9 cellular contexts compared by ENCODE assay signal in genomic region chr17:40344321-40345160, GRCh38. TPM values are rescaled to one million over a fixed set of nuclear protein-coding genes. Genes with fewer than 3 reads are reported as not detected.
A peak's percentile ranks its signal among the peaks of the same experiment; 100 is the strongest.
DNase-seq lines count a peak whose midpoint lies in the region; ATAC-seq, FAIRE-seq and TF ChIP-seq lines count a peak whose summit lies in the region.
"Had no signal": no experiment of that assay in that cellular context is flagged by ENCODE, and none has a peak within 500 bp of the region (broad histone marks: within the 10 kb centered on the region; RNA-seq: fewer than 3 reads in every experiment).

No MANE protein-coding gene starts in this region.

- no peaks in the 10 kb centered on the region for H4K20me1 ChIP-seq in endothelial cell of umbilical vein (replicated peaks; ENCODE audit: control insufficient read depth, extremely low read depth, insufficient read depth, low read length)

- H3K9me3 ChIP-seq in BE2C = no peaks in the 10 kb centered on the region
- H3K9me3 ChIP-seq in SJCRH30 (replicated peaks) = no peaks in the 10 kb centered on the region
- no peaks in the 10 kb centered on the region for H3K9me3 ChIP-seq in endothelial cell of umbilical vein (replicated peaks; ENCODE audit: control insufficient read depth, insufficient read depth, low read length)

- TF ChIP-seq CTCF in BE2C (IDR thresholded peaks at IDR 0.05; ENCODE audit: low read depth, low read length) = no peak
- TF ChIP-seq CTCF in endothelial cell of umbilical vein (IDR thresholded peaks at IDR 0.05; ENCODE audit: extremely low read depth in 1 of 2, insufficient read depth in 1 of 2, low read depth in 1 of 2, low read length in 2 of 2) = no peak
- no peak for TF ChIP-seq CTCF in neural crest cell (conservative IDR thresholded peaks at IDR 0.05)

- no peak for FAIRE-seq in endothelial cell of umbilical vein (lab: Jason Lieb, UNC)

- DNase-seq in BE2C = no peak
- no peak for DNase-seq in SJCRH30
- DNase-seq in endothelial cell of umbilical vein (ENCODE audit: low read depth, low spot score) = peak; percentile 43
- no peak for DNase-seq in neural crest cell (ENCODE audit: low read depth, low spot score)
- DNase-seq in NCI-H1048 (lab: John Stamatoyannopoulos, UW) = no peak
- DNase-seq in NCI-H446 (lab: John Stamatoyannopoulos, UW) = no peak
- DNase-seq in Ammon's horn (ENCODE audit: low spot score) = no peak
- DNase-seq: effector CD4-positive, alpha-beta T cell had no signal

- peaks cover 31% of the 10 kb centered on the region for H3K36me3 ChIP-seq in BE2C
- H3K36me3 ChIP-seq in SJCRH30 = peaks cover 7% of the 10 kb centered on the region
- H3K36me3 ChIP-seq in endothelial cell of umbilical vein (ENCODE audit: control insufficient read depth in 2 of 2, extremely low read depth in 1 of 2, insufficient read depth in 2 of 2, low read length in 2 of 2) = peaks cover 0 to 9% of the 10 kb centered on the region in 2 experiments

- H3K9me3 Mint-ChIP-seq in neural crest cell = no peaks in the 10 kb centered on the region

- peak overlapping the region; percentile 51 for H3K4me3 ChIP-seq in BE2C (ENCODE audit: low read depth, low read length)
- peak overlapping the region; percentile 70 for H3K4me3 ChIP-seq in SJCRH30
- peak overlapping the region in 2 of 3 experiments; percentile 69 to 85 for H3K4me3 ChIP-seq in endothelial cell of umbilical vein (replicated peaks in 1 of 3; ENCODE audit: insufficient read depth in 1 of 3, low read depth in 1 of 3, low read length in 3 of 3)

- peak overlapping the region; percentile 92 for H3K4me3 Mint-ChIP-seq in neural crest cell

- H3K27me3 ChIP-seq in BE2C (no peaks in the 10 kb centered on the region), SJCRH30 (no peaks in the 10 kb centered on the region), endothelial cell of umbilical vein (ENCODE audit: control insufficient read depth in 2 of 2, insufficient read depth in 2 of 2, low read length in 2 of 2) (no peaks in the 10 kb centered on the region)

- peak overlapping the region; percentile 62 for H3K4me2 ChIP-seq in endothelial cell of umbilical vein (ENCODE audit: insufficient read depth, low read length)

- H3K36me3 Mint-ChIP-seq in neural crest cell (ENCODE audit: low read depth) = no peaks in the 10 kb centered on the region

- peaks cover 80% of the 10 kb centered on the region for H3K4me1 Mint-ChIP-seq in neural crest cell

- H3K27ac Mint-ChIP-seq in neural crest cell (ENCODE audit: unreplicated experiment) = no peak overlapping the region

- H3K4me1 ChIP-seq in BE2C = peaks cover 71% of the 10 kb centered on the region
- peaks cover 52% of the 10 kb centered on the region for H3K4me1 ChIP-seq in SJCRH30
- peaks cover 67% of the 10 kb centered on the region for H3K4me1 ChIP-seq in endothelial cell of umbilical vein (ENCODE audit: control insufficient read depth, extremely low read depth, insufficient read depth, low read length)

- H3K27me3 Mint-ChIP-seq in neural crest cell (ENCODE audit: low read depth) = peaks cover 19% of the 10 kb centered on the region

- no peak overlapping the region for H2AFZ ChIP-seq in endothelial cell of umbilical vein (ENCODE audit: low read depth, low read length)

- H3K9ac ChIP-seq in endothelial cell of umbilical vein (replicated peaks; ENCODE audit: extremely low read depth, insufficient read depth, low read length) = peak overlapping the region; percentile 89

- H3K79me2 ChIP-seq in endothelial cell of umbilical vein (ENCODE audit: control insufficient read depth, insufficient read depth, low read length) = peaks cover 70% of the 10 kb centered on the region

- no peak for ATAC-seq in GM19455 (IDR thresholded peaks at IDR 0.05; ENCODE audit: unreplicated experiment)

- POLR2A ChIA-PET in endothelial cell of umbilical vein (lab: Charles Lee) = interaction anchor here (1.3 to 1.8 kb wide), 2 partner anchors 25 to 28 kb away, joined by 3 to 6 read pairs; no protein-coding TSS in a partner anchor

- dilution Hi-C loops in endothelial cell of umbilical vein (cut with MboI; ENCODE audit: extremely low pct_ligation_motif_present, low sequenced_read_pairs) = no loop called here

- intact Hi-C loops in endothelial cell of umbilical vein (cut with micrococcal nuclease) = loop anchor here (5.0 kb wide), 1 partner anchor 127 kb away; the partner anchor contains the start of gene WIPF2

- BruUV-seq in endothelial cell of umbilical vein (replicated peaks; lab: Mats Ljungman, UMichigan) = no TSS peak

- no peaks in the 10 kb centered on the region for H3K9me1 ChIP-seq in endothelial cell of umbilical vein (replicated peaks; ENCODE audit: control insufficient read depth, extremely low read depth, insufficient read depth, low read length)

- TF ChIP-seq POLR2A in endothelial cell of umbilical vein (IDR thresholded peaks at IDR 0.05; ENCODE audit: low read depth, low read length) = peak; percentile 35

- CTCF ChIA-PET in endothelial cell of umbilical vein (lab: Charles Lee) = interaction anchor here (0.6 to 10.6 kb wide), 12 partner anchors 10 to 189 kb away, joined by 3 to 109 read pairs (median 5); no protein-coding TSS in a partner anchor

- peak overlapping the region; percentile 92 for H3K27ac ChIP-seq in SJCRH30
- H3K27ac ChIP-seq in endothelial cell of umbilical vein (ENCODE audit: insufficient read depth, low read depth, low read length) = peak overlapping the region; percentile 77

TF ChIP-seq in endothelial cell of umbilical vein, 7 proteins besides CTCF, POLR2A, EP300 and RAD21:
- TF ChIP-seq FOS (IDR thresholded peaks at IDR 0.05; ENCODE audit: borderline replicate concordance, insufficient read depth, low read length) = no peak
- no peak for TF ChIP-seq GATA2 (IDR thresholded peaks at IDR 0.05; ENCODE audit: insufficient read depth, insufficient read length, low read depth, low read length)
- TF ChIP-seq, protein P1, sequence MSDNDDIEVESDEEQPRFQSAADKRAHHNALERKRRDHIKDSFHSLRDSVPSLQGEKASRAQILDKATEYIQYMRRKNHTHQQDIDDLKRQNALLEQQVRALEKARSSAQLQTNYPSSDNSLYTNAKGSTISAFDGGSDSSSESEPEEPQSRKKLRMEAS (IDR thresholded peaks at IDR 0.05; ENCODE audit: insufficient read depth, insufficient read length) = no peak
- TF ChIP-seq EZH2 (IDR thresholded peaks at IDR 0.05; ENCODE audit: borderline replicate concordance, low read depth, low read length, severe bottlenecking) = no peak
- TF ChIP-seq JUN (IDR thresholded peaks at IDR 0.05; ENCODE audit: borderline replicate concordance, insufficient read depth, insufficient read length, low read depth) = no peak
- TF ChIP-seq MYC (IDR thresholded peaks at IDR 0.05; ENCODE audit: low read depth, low read length) = no peak
- TF ChIP-seq POLR2AphosphoS5 (IDR thresholded peaks at IDR 0.05; ENCODE audit: insufficient read depth, low read depth, low read length) = no peak
TF ChIP-seq in endothelial cell of umbilical vein: peak in this region for 0.

RNA-seq across cellular contexts. Expression of gene GJD3, which starts 20.0 kb away (rescaled TPM):
- 11.3 TPM for polyA plus RNA-seq in BE2C (2012; ENCODE audit: insufficient read depth, insufficient read length, low read depth)
- not detected in 2 replicates for total RNA-seq in SJCRH30 (2014; rRNA removed; shearing (Covaris generic))
- total RNA-seq in endothelial cell of umbilical vein = 0.39 and 0.40 TPM in 2 replicates
- 0.10 TPM in 1 of 2 replicates, not detected in the other for polyA plus RNA-seq in endothelial cell of umbilical vein
- not detected in 2 replicates for polyA plus RNA-seq in endothelial cell of umbilical vein (2011; cell fraction: cytosol; rRNA removed)
- not detected in 2 replicates for polyA plus RNA-seq in endothelial cell of umbilical vein (2011; cell fraction: nucleus; rRNA removed)
- not detected in 2 replicates for polyA plus RNA-seq in endothelial cell of umbilical vein (2012)
- polyA minus RNA-seq in endothelial cell of umbilical vein = not detected in 2 replicates
- polyA minus RNA-seq in endothelial cell of umbilical vein (2011; cell fraction: cytosol; rRNA and poly(A)+ RNA removed) = not detected
- not detected in 2 replicates for polyA minus RNA-seq in endothelial cell of umbilical vein (2011; cell fraction: nucleus; rRNA and poly(A)+ RNA removed)
- total RNA-seq in neural crest cell = 0.34 TPM in 1 of 2 replicates, not detected in the other

RNA-seq across cellular contexts. Expression of gene RARA, which starts 35.6 kb away (rescaled TPM):
- polyA plus RNA-seq in BE2C (2012; ENCODE audit: insufficient read depth, insufficient read length, low read depth) = 141 TPM
- total RNA-seq in SJCRH30 (2014; rRNA removed; shearing (Covaris generic)) = 42.3 and 43.2 TPM in 2 replicates
- total RNA-seq in endothelial cell of umbilical vein (37.8 and 43.4 TPM in 2 replicates), neural crest cell (22.3 and 25.9 TPM in 2 replicates)
- polyA plus RNA-seq in endothelial cell of umbilical vein = 11.2 and 11.9 TPM in 2 replicates
- 11.3 and 13.6 TPM in 2 replicates for polyA plus RNA-seq in endothelial cell of umbilical vein (2011; cell fraction: cytosol; rRNA removed)
- polyA plus RNA-seq in endothelial cell of umbilical vein (2011; cell fraction: nucleus; rRNA removed) = 9.9 and 12.3 TPM in 2 replicates
- polyA plus RNA-seq in endothelial cell of umbilical vein (2012) = 27.6 and 34.9 TPM in 2 replicates
- polyA minus RNA-seq in endothelial cell of umbilical vein = 11.6 and 20.5 TPM in 2 replicates
- polyA minus RNA-seq in endothelial cell of umbilical vein (2011; cell fraction: cytosol; rRNA and poly(A)+ RNA removed) = 6.7 TPM
- 8.0 and 10.0 TPM in 2 replicates for polyA minus RNA-seq in endothelial cell of umbilical vein (2011; cell fraction: nucleus; rRNA and poly(A)+ RNA removed)

RNA-seq across cellular contexts. Expression of gene CDC6, which starts 56.9 kb away (rescaled TPM):
- 7.1 TPM for polyA plus RNA-seq in BE2C (2012; ENCODE audit: insufficient read depth, insufficient read length, low read depth)
- 89.3 and 97.0 TPM in 2 replicates for total RNA-seq in SJCRH30 (2014; rRNA removed; shearing (Covaris generic))
- total RNA-seq in endothelial cell of umbilical vein (49.9 and 55.2 TPM in 2 replicates), neural crest cell (94.5 and 104 TPM in 2 replicates)
- 13.4 and 15.5 TPM in 2 replicates for polyA plus RNA-seq in endothelial cell of umbilical vein
- polyA plus RNA-seq in endothelial cell of umbilical vein (2011; cell fraction: cytosol; rRNA removed) = 25.1 and 29.1 TPM in 2 replicates
- 31.9 and 52.5 TPM in 2 replicates for polyA plus RNA-seq in endothelial cell of umbilical vein (2011; cell fraction: nucleus; rRNA removed)
- 18.0 and 33.6 TPM in 2 replicates for polyA plus RNA-seq in endothelial cell of umbilical vein (2012)
- 17.1 and 22.1 TPM in 2 replicates for polyA minus RNA-seq in endothelial cell of umbilical vein
- 40.0 TPM for polyA minus RNA-seq in endothelial cell of umbilical vein (2011; cell fraction: cytosol; rRNA and poly(A)+ RNA removed)
- 31.5 and 42.2 TPM in 2 replicates for polyA minus RNA-seq in endothelial cell of umbilical vein (2011; cell fraction: nucleus; rRNA and poly(A)+ RNA removed)
